ENCODE assay signal across 2 cellular contexts in genomic region chr2:32752205-32752604, GRCh38.
A peak's percentile ranks its signal among the peaks of the same experiment; 100 is the strongest.
TF ChIP-seq lines count a peak whose summit lies in the region.

No MANE protein-coding gene starts in this region.

TF ChIP-seq in GM23338, 12 proteins besides CTCF, POLR2A, EP300 and RAD21 (continued from another document):
- TF ChIP-seq ETS1 (IDR thresholded peaks at IDR 0.05) (no peak), STAT1 (IDR thresholded peaks at IDR 0.05; ENCODE audit: unreplicated experiment) (no peak), JUNB (IDR thresholded peaks at IDR 0.05; ENCODE audit: unreplicated experiment) (no peak), EZH2 (IDR thresholded peaks at IDR 0.05; ENCODE audit: low read depth, unreplicated experiment) (no peak), EZH2phosphoT487 (IDR thresholded peaks at IDR 0.05; ENCODE audit: unreplicated experiment) (no peak)

TF ChIP-seq in SK-N-SH treated with all-trans-retinoic acid at 6 μM for 48 hours, 23 proteins besides CTCF, POLR2A, EP300 and RAD21 (continued from another document):
- TF ChIP-seq TSHZ2 (CRISPR knock-in tag; IDR thresholded peaks at IDR 0.05) (no peak), SNAI2 (CRISPR knock-in tag; IDR thresholded peaks at IDR 0.05) (no peak), TCF4 (CRISPR knock-in tag; IDR thresholded peaks at IDR 0.05; ENCODE audit: borderline replicate concordance) (peak; percentile 40; the same call in 1 of the 2 replicates), OSR1 (CRISPR knock-in tag; IDR thresholded peaks at IDR 0.05) (no peak), RARB (CRISPR knock-in tag; IDR thresholded peaks at IDR 0.05) (no peak), ZNF70 (CRISPR knock-in tag; IDR thresholded peaks at IDR 0.05) (no peak), ESRRG (CRISPR knock-in tag; IDR thresholded peaks at IDR 0.05) (no peak; the same call in 1 of the 2 replicates), ZNF8 (CRISPR knock-in tag; IDR thresholded peaks at IDR 0.05) (no peak), BACH2 (CRISPR knock-in tag; IDR thresholded peaks at IDR 0.05; ENCODE audit: borderline replicate concordance) (no peak), ZNF565 (CRISPR knock-in tag; conservative IDR thresholded peaks at IDR 0.05; ENCODE audit: low read depth) (no peak), PATZ1 (CRISPR knock-in tag; IDR thresholded peaks at IDR 0.05; ENCODE audit: borderline replicate concordance) (no peak)
